ENCODE assay signal across 10 cellular contexts in the genomic region with DNA sequence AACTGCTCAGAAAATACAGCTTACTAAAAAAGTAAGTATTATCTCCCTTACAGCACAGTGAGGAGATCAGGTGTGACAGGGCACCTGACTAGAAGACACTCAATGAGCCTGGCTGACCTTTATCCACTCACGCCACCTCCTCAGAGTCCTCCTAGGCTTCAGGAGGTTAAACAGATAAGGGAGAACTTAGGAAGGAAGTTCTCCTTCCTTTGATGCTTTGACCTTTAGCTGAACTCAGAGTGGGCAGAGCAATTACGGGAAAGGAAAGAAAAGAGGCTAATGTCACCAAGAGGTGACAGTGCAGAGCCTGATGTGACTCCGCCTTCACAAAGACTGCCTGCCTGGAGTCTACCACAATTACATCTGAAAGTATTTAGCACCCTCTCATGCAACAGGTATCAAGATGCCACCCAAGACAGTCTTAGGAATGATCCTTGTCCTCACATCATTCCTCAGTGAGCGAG. TPM values are rescaled to one million over a fixed set of nuclear protein-coding genes. Genes with fewer than 3 reads are reported as not detected.
DNase-seq lines count a peak whose midpoint lies in the region; ATAC-seq, FAIRE-seq and TF ChIP-seq lines count a peak whose summit lies in the region.
"Had no signal": no experiment of that assay in that cellular context is flagged by ENCODE, and none has a peak within 500 bp of the region (broad histone marks: within the 10 kb centered on the region; RNA-seq: fewer than 3 reads in every experiment).

No MANE protein-coding gene starts in this region.

- H3K36me3 ChIP-seq in thyroid gland, result no peaks in the 10 kb centered on the region

- H3K9me3 ChIP-seq in thyroid gland, result no peaks in the 10 kb centered on the region

- H3K4me1 ChIP-seq in thyroid gland, result peaks cover 0 to 6% of the 10 kb centered on the region in 2 donors

- no peak for FAIRE-seq in urothelium cell line (lab: Jason Lieb, UNC)
- FAIRE-seq: endometrium had no signal

- TF ChIP-seq POLR2A in thyroid gland (IDR thresholded peaks at IDR 0.05), result no peak

- intact Hi-C loops in thyroid gland (cut with DNase I), result no loop called here

- WGBS in thyroid gland, 2 donors, result 72 to 81% methylated on average over 4 of the region's 4 CpGs

- H3K27ac ChIP-seq in thyroid gland, result no peak overlapping the region
- H3K27ac ChIP-seq: 22Rv1 had no signal

- H3K27me3 ChIP-seq in thyroid gland, result no peaks in the 10 kb centered on the region

- TF ChIP-seq CTCF in thyroid gland (IDR thresholded peaks at IDR 0.05), result no peak

- peak; percentile 30 for DNase-seq in NK-92 treated with Interleukin-12 subunit alpha and Interleukin-12 subunit beta, amount 100 ng/mL, for 24 hours (lab: John Stamatoyannopoulos, UW)
- DNase-seq in NK-92 (lab: John Stamatoyannopoulos, UW; ENCODE audit: unreplicated experiment) (no peak), thyroid gland (no peak), urothelium cell line (ENCODE audit: low spot score) (no peak), DMS 273 treated with DMSO at 0.1 percent for 48 hours (lab: John Stamatoyannopoulos, UW) (no peak)
- peak; percentile 37 to 42 for DNase-seq in activated T-cell treated with anti-CD3 and anti-CD28 coated beads, Interleukin-2, amount 50 U/mL, for 48 hours
- DNase-seq in stimulated activated CD4-positive, alpha-beta T cell treated with anti-CD3 and anti-CD28 coated beads, Interleukin-4, amount 100 ng/mL, for 24 hours, result peak; percentile 15

- H3K4me3 ChIP-seq in thyroid gland (replicated peaks in 1 of 3), result no peak overlapping the region

- peak; percentile 39 for ATAC-seq in HG03097 (IDR thresholded peaks at IDR 0.05; ENCODE audit: low FRiP score, unreplicated experiment)

RNA-seq across cellular contexts. Expression of gene MAN1A1, which starts 36.7 kb away (rescaled TPM):
- 100 to 1,000 TPM in 3 of 4 donors, 10 to 100 TPM in 1; 71.7 to 170 (median 128) TPM for total RNA-seq in thyroid gland

Comparison
In these comparisons a context has a peak if more than half of its experiments do, and no peak if none do; other contexts are left out.
1. DNase-seq: peak in NK-92 treated with Interleukin-12 subunit alpha and Interleukin-12 subunit beta, amount 100 ng/mL, for 24 hours (single experiment), activated T-cell treated with anti-CD3 and anti-CD28 coated beads, Interleukin-2, amount 50 U/mL, for 48 hours (2 of 2) and stimulated activated CD4-positive, alpha-beta T cell treated with anti-CD3 and anti-CD28 coated beads, Interleukin-4, amount 100 ng/mL, for 24 hours (single experiment); none in NK-92 (single experiment), thyroid gland (0 of 2), urothelium cell line (single experiment) and DMS 273 treated with DMSO at 0.1 percent for 48 hours (single experiment).